11 cellular contexts compared by ENCODE assay signal in the genomic region with DNA sequence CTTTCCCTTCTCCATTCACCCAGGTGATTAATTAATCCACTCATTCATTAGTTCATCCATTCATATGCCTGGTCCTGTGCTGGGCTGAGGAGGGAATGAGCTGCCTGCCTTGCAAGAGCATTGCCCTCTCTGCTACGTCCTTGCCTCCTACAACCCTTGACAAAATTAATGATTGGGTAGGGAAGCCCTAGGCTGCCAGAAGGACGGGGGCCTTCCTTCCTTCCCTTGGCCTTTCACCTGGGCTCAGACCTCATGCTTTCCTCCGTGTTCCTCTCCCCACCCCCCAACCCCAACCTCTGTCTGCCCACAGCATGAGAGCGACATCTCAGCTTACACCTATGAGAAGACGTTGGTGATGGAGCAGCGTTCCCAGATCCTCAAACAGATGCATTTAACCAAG. TPM values are rescaled to one million over a fixed set of nuclear protein-coding genes. Genes with fewer than 3 reads are reported as not detected.
"Had no signal": no experiment of that assay in that cellular context is flagged by ENCODE, and none has a peak within 500 bp of the region (broad histone marks: within the 10 kb centered on the region; RNA-seq: fewer than 3 reads in every experiment).

No MANE protein-coding gene starts in this region.

- H3K4me1 ChIP-seq: HAP-1 had no signal

- H3K36me3 ChIP-seq: HAP-1 had no signal

- H3K9me3 ChIP-seq: HAP-1 had no signal

- H3K4me3 ChIP-seq: GM23248, HAP-1, K562 had no signal

- ATAC-seq: HCT116, K562 had no signal

- DNase-seq: GM23248, GOT3, H7, HFFc6, IMR-90, KG1 had no signal

- H3K27ac ChIP-seq: GM23248, HL-60 had no signal

RNA-seq across cellular contexts. Expression of gene SLC12A5, which starts 25.6 kb away (rescaled TPM):
- total RNA-seq: GM23248, IMR-90 had no signal

RNA-seq across cellular contexts. Expression of gene MMP9, which starts 45.9 kb away (rescaled TPM):
- total RNA-seq: GM23248, H4, HFFc6, K562 had no signal
